ENCODE assay signal across 8 cellular contexts in genomic region chr17:62968445-62968923, GRCh38. TPM values are rescaled to one million over a fixed set of nuclear protein-coding genes. Genes with fewer than 3 reads are reported as not detected.
DNase-seq lines count a peak whose midpoint lies in the region; ATAC-seq, FAIRE-seq and TF ChIP-seq lines count a peak whose summit lies in the region.

No MANE protein-coding gene starts in this region.

- DNase-seq in DMS53 (lab: John Stamatoyannopoulos, UW) (peak; percentile 91), KG1 (lab: John Stamatoyannopoulos, UW) (peak; percentile 34), OCI-LY7 (ENCODE audit: low spot score) (peak; percentile 85), pancreas (peak in 3 of 6 donors; percentile 40 to 51 (median 42))
- DNase-seq in activated effector memory CD4-positive, alpha-beta T cell treated with anti-CD3 and anti-CD28 coated beads, Interleukin-2, amount 50 U/mL, for 16 hours = peak; percentile 74

- intact Hi-C loops in OCI-LY7 (cut with micrococcal nuclease; ENCODE audit: unreplicated experiment) (loop anchor here (1.0 to 5.0 kb wide), 4 partner anchors 246 to 546 kb away; partner anchors contain the start of gene METTL2A), pancreas (cut with DNase I) (loop anchor here in 1 of 3 donors (10.0 kb wide), 1 partner anchor 264 kb away; no protein-coding TSS in a partner anchor)

- H3K27me3 ChIP-seq in gastroesophageal sphincter (no peaks in the 10 kb centered on the region), pancreas (no peaks in the 10 kb centered on the region)

- H3K27ac ChIP-seq in OCI-LY7 (ENCODE audit: low read depth, low read length, poor library complexity, severe bottlenecking) (no peak overlapping the region), gastroesophageal sphincter (no peak overlapping the region), pancreas (no peak overlapping the region)

- ATAC-seq in GM21515 (IDR thresholded peaks at IDR 0.05; ENCODE audit: unreplicated experiment) (peak; percentile 73), gastroesophageal sphincter (peak; percentile 27), pancreas (peak; percentile 33 to 84 (median 70)), HG03095 (IDR thresholded peaks at IDR 0.05; ENCODE audit: unreplicated experiment) (no peak)

- no peaks in the 10 kb centered on the region for H3K79me2 ChIP-seq in OCI-LY7 (ENCODE audit: insufficient read depth, low read depth, low read length)

- peak; percentile 98 for TF ChIP-seq CTCF in OCI-LY7 (conservative IDR thresholded peaks at IDR 0.05; ENCODE audit: low read length)
- peak; percentile 38 to 83 (median 80) for TF ChIP-seq CTCF in gastroesophageal sphincter (IDR thresholded peaks at IDR 0.05)
- peak in 3 of 4 donors; percentile 50 to 62 (median 53) for TF ChIP-seq CTCF in pancreas (IDR thresholded peaks at IDR 0.05)

- no peaks in the 10 kb centered on the region for H3K9me2 ChIP-seq in OCI-LY7 (ENCODE audit: insufficient read depth, low read length)

- TF ChIP-seq EP300 in gastroesophageal sphincter (IDR thresholded peaks at IDR 0.05) = no peak

- H3K4me2 ChIP-seq in OCI-LY7 (ENCODE audit: low read length) = peak overlapping the region; percentile 91

- WGBS in gastroesophageal sphincter (ENCODE audit: low coverage in 1 of 2), 2 donors = 0% methylated on average over 3 of the region's 3 CpGs
- 1 to 2% methylated on average over 3 of the region's 3 CpGs for WGBS in pancreas, 2 donors

- H3K4me3 ChIP-seq in OCI-LY7 (ENCODE audit: low read depth, low read length, poor library complexity, severe bottlenecking) (no peak overlapping the region), gastroesophageal sphincter (no peak overlapping the region), pancreas (peak overlapping the region in 1 of 4 donors; percentile 88)

- no peaks in the 10 kb centered on the region for H3K36me3 ChIP-seq in OCI-LY7 (ENCODE audit: insufficient read depth, low read length)
- H3K36me3 ChIP-seq in gastroesophageal sphincter = no peaks in the 10 kb centered on the region
- no peaks in the 10 kb centered on the region for H3K36me3 ChIP-seq in pancreas

- peak; percentile 87 for FAIRE-seq in pancreas (lab: Jason Lieb, UNC)

- POLR2A ChIA-PET in OCI-LY7 (lab: Charles Lee) = interaction anchor here (0.7 kb wide), 1 partner anchor 29 kb away, joined by 3 read pairs; no protein-coding TSS in a partner anchor

- peaks cover 11% of the 10 kb centered on the region; the same call in 1 of the 2 replicates for H4K20me1 ChIP-seq in OCI-LY7 (ENCODE audit: insufficient read depth, low read length)

- H3K9me3 ChIP-seq in OCI-LY7 (ENCODE audit: low read length) = no peaks in the 10 kb centered on the region
- no peaks in the 10 kb centered on the region for H3K9me3 ChIP-seq in gastroesophageal sphincter
- no peaks in the 10 kb centered on the region for H3K9me3 ChIP-seq in pancreas

- TF ChIP-seq POLR2A in gastroesophageal sphincter (IDR thresholded peaks at IDR 0.05) = no peak

- H3K4me1 ChIP-seq in OCI-LY7 (ENCODE audit: insufficient read depth, low read length, poor library complexity, severe bottlenecking) (peaks cover 23% of the 10 kb centered on the region), gastroesophageal sphincter (peaks cover 0 to 28% (median 3%) of the 10 kb centered on the region in 3 donors), pancreas (peaks cover 6 to 18% (median 16%) of the 10 kb centered on the region in 3 donors)

- BruUV-seq in OCI-LY7 (replicated peaks; lab: Mats Ljungman, UMichigan) = no TSS peak

- peak overlapping the region; percentile 59; the same call in 1 of the 2 replicates for H2AFZ ChIP-seq in OCI-LY7 (ENCODE audit: low read length)

- CTCF ChIA-PET in OCI-LY7 (lab: Charles Lee; ENCODE audit: unreplicated experiment) = no interaction called here

RNA-seq across cellular contexts. Expression of gene TANC2, which starts 2.4 kb away (rescaled TPM):
- 3.5 and 14.5 TPM in 2 replicates for total RNA-seq in OCI-LY7 (2014; rRNA removed; shearing (Covaris generic))
- 9.6 and 11.7 TPM in 2 replicates for total RNA-seq in OCI-LY7 (2022)
- 10 to 100 TPM in 3 of 4 donors, 1 to 10 TPM in 1; 6.4 to 50.9 (median 20.1) TPM for total RNA-seq in gastroesophageal sphincter
- 10 to 100 TPM in 5 of 6 donors, 1 to 10 TPM in 1; 8.9 to 28.0 (median 11.5) TPM for total RNA-seq in pancreas
- 1 to 10 TPM; 3.7 to 4.5 TPM for polyA plus RNA-seq in pancreas
